1 cellular context compared by ENCODE assay signal in genomic region chr16:67245674-67246080, GRCh38.
TF ChIP-seq lines count a peak whose summit lies in the region.

No MANE protein-coding gene starts in this region.

TF ChIP-seq in GM23338, 12 proteins besides CTCF, POLR2A, EP300 and RAD21 (continued from another document):
- TF ChIP-seq ZNF462 (CRISPR knock-in tag; IDR thresholded peaks at IDR 0.05) (no peak), EZH2 (IDR thresholded peaks at IDR 0.05; ENCODE audit: low read depth, unreplicated experiment) (no peak), ZNF331 (CRISPR knock-in tag; IDR thresholded peaks at IDR 0.05; ENCODE audit: low read depth) (no peak), JUNB (IDR thresholded peaks at IDR 0.05; ENCODE audit: unreplicated experiment) (no peak), NANOG (IDR thresholded peaks at IDR 0.05; ENCODE audit: borderline replicate concordance) (no peak), ZNF114 (CRISPR knock-in tag; IDR thresholded peaks at IDR 0.05) (no peak), REST (IDR thresholded peaks at IDR 0.05; ENCODE audit: unreplicated experiment) (no peak)
